In the genomic region with DNA sequence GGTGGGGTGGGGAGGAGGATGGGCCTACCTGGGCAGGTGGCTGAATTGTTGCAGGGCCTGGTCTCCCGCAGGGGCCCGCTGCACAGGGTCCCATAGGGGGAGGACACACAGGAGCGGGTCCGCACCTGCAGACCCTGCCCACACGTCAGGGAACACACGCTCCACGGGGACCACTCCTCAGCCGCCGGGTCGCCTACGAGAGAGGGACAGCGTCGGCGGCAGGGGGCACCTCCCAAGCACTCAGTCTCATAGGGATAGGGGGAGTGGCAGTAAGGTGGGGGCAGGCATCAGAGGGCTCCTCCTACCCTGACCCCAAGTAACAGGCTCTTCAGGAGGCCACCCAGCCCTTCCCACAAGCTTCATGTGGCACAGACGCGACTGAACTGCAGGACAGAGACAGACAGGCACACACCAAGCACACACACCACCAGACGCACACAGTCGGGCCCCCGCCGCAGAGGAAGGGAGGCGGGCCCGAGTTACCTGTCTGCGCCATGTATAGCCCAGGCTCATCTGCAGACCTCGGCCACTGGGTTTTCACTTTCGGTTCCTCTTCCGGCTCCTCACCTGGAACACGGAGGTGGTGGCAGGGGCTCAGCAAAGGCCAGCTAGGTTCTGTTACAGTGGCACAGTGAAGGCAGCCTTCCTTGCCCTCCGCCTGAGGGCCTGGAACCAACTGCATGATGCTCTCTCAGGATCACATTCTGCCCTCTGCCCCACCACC, we compare ENCODE assay signal across 10 cellular contexts. TPM values are rescaled to one million over a fixed set of nuclear protein-coding genes. Genes with fewer than 3 reads are reported as not detected.
DNase-seq lines count a peak whose midpoint lies in the region; ATAC-seq and TF ChIP-seq lines count a peak whose summit lies in the region.
"Had no signal": no experiment of that assay in that cellular context is flagged by ENCODE, and none has a peak within 500 bp of the region (broad histone marks: within the 10 kb centered on the region; RNA-seq: fewer than 3 reads in every experiment).

No MANE protein-coding gene starts in this region.

- CTCF ChIA-PET in HEK293 (lab: Yijun Ruan, JAX): interaction anchor here (0.6 to 4.0 kb wide), 15 partner anchors 8 to 318 kb away, joined by 3 to 71 read pairs (median 5); a partner anchor contains a TSS
- CTCF ChIA-PET in OCI-LY7 (lab: Charles Lee; ENCODE audit: unreplicated experiment): interaction anchor here (0.8 to 1.8 kb wide), 4 partner anchors 10 to 69 kb away, joined by 3 to 9 read pairs (median 6); no protein-coding TSS in a partner anchor

- H3K27ac ChIP-seq in HEK293 (ENCODE audit: extremely low read depth, low read depth, low read length) (no peak overlapping the region), OCI-LY7 (ENCODE audit: low read depth, low read length, poor library complexity, severe bottlenecking) (peak overlapping the region; percentile 80), ascending aorta (no peak overlapping the region)
- H3K27ac ChIP-seq: epithelial cell of prostate had no signal

- H3K9me3 ChIP-seq in HEK293 (ENCODE audit: control insufficient read depth, insufficient read depth, low read depth, low read length): no peaks in the 10 kb centered on the region
- no peaks in the 10 kb centered on the region for H3K9me3 ChIP-seq in OCI-LY7 (ENCODE audit: low read length)
- H3K9me3 ChIP-seq in ascending aorta: no peaks in the 10 kb centered on the region

- H3K4me3 ChIP-seq in HEK293 (ENCODE audit: low read depth, low read length): no peak overlapping the region
- peak overlapping the region; percentile 51 for H3K4me3 ChIP-seq in OCI-LY7 (ENCODE audit: low read depth, low read length, poor library complexity, severe bottlenecking)
- no peak overlapping the region for H3K4me3 ChIP-seq in ascending aorta

- no peak for TF ChIP-seq CTCF in HEK293 (tag by site-specific recombination; IDR thresholded peaks at IDR 0.05)
- no peak for TF ChIP-seq CTCF in OCI-LY7 (conservative IDR thresholded peaks at IDR 0.05; ENCODE audit: low read length)
- no peak for TF ChIP-seq CTCF in ascending aorta (IDR thresholded peaks at IDR 0.05)

- peak overlapping the region; percentile 83 for H3K4me2 ChIP-seq in OCI-LY7 (ENCODE audit: low read length)

- no TSS peak for BruUV-seq in OCI-LY7 (replicated peaks; lab: Mats Ljungman, UMichigan)

- intact Hi-C loops in OCI-LY7 (cut with micrococcal nuclease; ENCODE audit: unreplicated experiment) (no loop called here), ascending aorta (cut with DNase I) (no loop called here)

- no peaks in the 10 kb centered on the region for H4K20me1 ChIP-seq in OCI-LY7 (ENCODE audit: insufficient read depth, low read length)

- H3K36me3 ChIP-seq in HEK293 (ENCODE audit: control insufficient read depth in 2 of 2, insufficient read depth in 1 of 2, low read length in 2 of 2) (peaks cover 0 to 30% of the 10 kb centered on the region in 2 experiments; a peak in 1 of 3 replicates), OCI-LY7 (ENCODE audit: insufficient read depth, low read length) (no peaks in the 10 kb centered on the region), ascending aorta (no peaks in the 10 kb centered on the region)

- H2AFZ ChIP-seq in OCI-LY7 (ENCODE audit: low read length): peak overlapping the region; percentile 55

- no peaks in the 10 kb centered on the region for H3K36me3 Mint-ChIP-seq in stimulated activated naive B cell treated with anti-CD40 and anti-IgM and Interleukin-4, amounts not matched to agents 10 μg/mL and 1 μg/mL and 100 μg/mL, for 72 hours

- peaks cover 28 to 38% of the 10 kb centered on the region in 2 donors for H3K4me1 Mint-ChIP-seq in stimulated activated naive B cell treated with anti-CD40 and anti-IgM and Interleukin-4, amounts not matched to agents 10 μg/mL and 1 μg/mL and 100 μg/mL, for 72 hours

- no peaks in the 10 kb centered on the region for H3K79me2 ChIP-seq in OCI-LY7 (ENCODE audit: insufficient read depth, low read depth, low read length)

- POLR2A ChIA-PET in HEK293 (lab: Yijun Ruan, JAX): no interaction called here
- POLR2A ChIA-PET in OCI-LY7 (lab: Charles Lee): interaction anchor here (1.0 to 1.9 kb wide), 3 partner anchors 33 to 45 kb away, joined by 3 to 5 read pairs (median 4); no protein-coding TSS in a partner anchor

- H3K4me1 ChIP-seq in HEK293 (ENCODE audit: control insufficient read depth, insufficient read depth, low read length) (no peaks in the 10 kb centered on the region; the same call in 1 of the 2 replicates), OCI-LY7 (ENCODE audit: insufficient read depth, low read length, poor library complexity, severe bottlenecking) (peaks cover 48% of the 10 kb centered on the region), ascending aorta (peaks cover 0 to 3% of the 10 kb centered on the region in 2 donors)

- DNase-seq in OCI-LY7 (ENCODE audit: low spot score) (peak; percentile 92), ascending aorta (ENCODE audit: low spot score in 2 of 2) (no peak), AG08396 (ENCODE audit: low spot score) (no peak), DMS153 treated with DMSO at 0.1 percent for 48 hours (lab: John Stamatoyannopoulos, UW; ENCODE audit: unreplicated experiment) (no peak)
- no peak for DNase-seq in stimulated activated naive B cell treated with anti-CD40 and anti-IgM and Interleukin-4, amounts not matched to agents 10 μg/mL and 1 μg/mL and 100 μg/mL, for 72 hours
- DNase-seq: activated CD4-positive, alpha-beta T cell treated with anti-CD3 and anti-CD28 coated beads for 48 hours; activated effector memory CD4-positive, alpha-beta T cell treated with Interleukin-2 at 50 U/mL for 16 hours had no signal

- ATAC-seq in GM19023 (IDR thresholded peaks at IDR 0.05; ENCODE audit: unreplicated experiment): peak; percentile 53
- peak; percentile 66 to 72 for ATAC-seq in stimulated activated naive B cell treated with anti-CD40 and anti-IgM and Interleukin-4, amounts not matched to agents 10 μg/mL and 1 μg/mL and 100 μg/mL, for 72 hours (replicated peaks)

- peaks cover 15 to 26% of the 10 kb centered on the region in 2 donors for H3K27me3 Mint-ChIP-seq in stimulated activated naive B cell treated with anti-CD40 and anti-IgM and Interleukin-4, amounts not matched to agents 10 μg/mL and 1 μg/mL and 100 μg/mL, for 72 hours

- H3K27me3 ChIP-seq in ascending aorta: no peaks in the 10 kb centered on the region

- H3K9me2 ChIP-seq in OCI-LY7 (ENCODE audit: insufficient read depth, low read length): no peaks in the 10 kb centered on the region

- no peak overlapping the region for H3K4me3 Mint-ChIP-seq in stimulated activated naive B cell treated with anti-CD40 and anti-IgM and Interleukin-4, amounts not matched to agents 10 μg/mL and 1 μg/mL and 100 μg/mL, for 72 hours

- no peaks in the 10 kb centered on the region for H3K9me3 Mint-ChIP-seq in stimulated activated naive B cell treated with anti-CD40 and anti-IgM and Interleukin-4, amounts not matched to agents 10 μg/mL and 1 μg/mL and 100 μg/mL, for 72 hours

- no peak overlapping the region for H3K27ac Mint-ChIP-seq in stimulated activated naive B cell treated with anti-CD40 and anti-IgM and Interleukin-4, amounts not matched to agents 10 μg/mL and 1 μg/mL and 100 μg/mL, for 72 hours

TF ChIP-seq in HEK293, 187 proteins besides CTCF, POLR2A, EP300 and RAD21:
- TF ChIP-seq ZNF23 (tag by site-specific recombination; IDR thresholded peaks at IDR 0.05; ENCODE audit: borderline replicate concordance): no peak
- TF ChIP-seq ZNF341 (tag by site-specific recombination; IDR thresholded peaks at IDR 0.05; ENCODE audit: low read depth): no peak
- no peak for TF ChIP-seq ZNF140 (tag by site-specific recombination; IDR thresholded peaks at IDR 0.05)
- no peak for TF ChIP-seq ZBTB48 (tag by site-specific recombination; IDR thresholded peaks at IDR 0.05)
- TF ChIP-seq HOXD13 (CRISPR knock-in tag; IDR thresholded peaks at IDR 0.05; ENCODE audit: borderline replicate concordance): no peak
- TF ChIP-seq ZNF169 (tag by site-specific recombination; IDR thresholded peaks at IDR 0.05): no peak
- TF ChIP-seq ZNF654 (tag by site-specific recombination; IDR thresholded peaks at IDR 0.05; ENCODE audit: low read depth): no peak
- TF ChIP-seq, protein P1, sequence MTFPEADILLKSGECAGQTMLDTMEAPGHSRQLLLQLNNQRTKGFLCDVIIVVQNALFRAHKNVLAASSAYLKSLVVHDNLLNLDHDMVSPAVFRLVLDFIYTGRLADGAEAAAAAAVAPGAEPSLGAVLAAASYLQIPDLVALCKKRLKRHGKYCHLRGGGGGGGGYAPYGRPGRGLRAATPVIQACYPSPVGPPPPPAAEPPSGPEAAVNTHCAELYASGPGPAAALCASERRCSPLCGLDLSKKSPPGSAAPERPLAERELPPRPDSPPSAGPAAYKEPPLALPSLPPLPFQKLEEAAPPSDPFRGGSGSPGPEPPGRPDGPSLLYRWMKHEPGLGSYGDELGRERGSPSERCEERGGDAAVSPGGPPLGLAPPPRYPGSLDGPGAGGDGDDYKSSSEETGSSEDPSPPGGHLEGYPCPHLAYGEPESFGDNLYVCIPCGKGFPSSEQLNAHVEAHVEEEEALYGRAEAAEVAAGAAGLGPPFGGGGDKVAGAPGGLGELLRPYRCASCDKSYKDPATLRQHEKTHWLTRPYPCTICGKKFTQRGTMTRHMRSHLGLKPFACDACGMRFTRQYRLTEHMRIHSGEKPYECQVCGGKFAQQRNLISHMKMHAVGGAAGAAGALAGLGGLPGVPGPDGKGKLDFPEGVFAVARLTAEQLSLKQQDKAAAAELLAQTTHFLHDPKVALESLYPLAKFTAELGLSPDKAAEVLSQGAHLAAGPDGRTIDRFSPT (tag by site-specific recombination; IDR thresholded peaks at IDR 0.05): no peak
- 0 out of 2 replicates have a peak, but pooled peaks have one; percentile 40 for TF ChIP-seq EGR2 (tag by site-specific recombination; IDR thresholded peaks at IDR 0.05; ENCODE audit: low read depth)
- TF ChIP-seq OSR2 (tag by site-specific recombination; IDR thresholded peaks at IDR 0.05): no peak
- no peak for TF ChIP-seq ZNF354C (tag by site-specific recombination; IDR thresholded peaks at IDR 0.05; ENCODE audit: borderline replicate concordance, low read depth)
- 0 out of 2 replicates have a peak, but pooled peaks have one; percentile 24 for TF ChIP-seq GLIS2 (tag by site-specific recombination; IDR thresholded peaks at IDR 0.05)
- no peak for TF ChIP-seq ZNF311 (tag by site-specific recombination; IDR thresholded peaks at IDR 0.05; ENCODE audit: borderline replicate concordance)
TF ChIP-seq in HEK293: peak in this region for 2.

RNA-seq across cellular contexts. Expression of a gene that starts 19.8 kb away (rescaled TPM):
- total RNA-seq in OCI-LY7 (2014; rRNA removed; shearing (Covaris generic)): 4.0 and 4.1 TPM in 2 replicates
- total RNA-seq in OCI-LY7 (2022) (11.4 and 11.5 TPM in 2 replicates), ascending aorta (1.9 TPM)

RNA-seq across cellular contexts. Expression of a gene that starts 40.5 kb away (rescaled TPM):
- total RNA-seq in OCI-LY7 (2014; rRNA removed; shearing (Covaris generic)): not detected in 2 replicates
- not detected in 2 replicates for total RNA-seq in OCI-LY7 (2022)
- 339 TPM for total RNA-seq in ascending aorta

Comparison
In these comparisons a context has a peak if more than half of its experiments do, and no peak if none do; other contexts are left out.
1. RNA of a gene that starts 40.5 kb away (total RNA-seq): 339 TPM in ascending aorta (single experiment); not detected in OCI-LY7; every median in the first group is over 100 times any median in the second.